Comparison of ENCODE assay signal across 1 cellular context in genomic region chr17:7932483-7932891, GRCh38.
A peak's percentile ranks its signal among the peaks of the same experiment; 100 is the strongest.
TF ChIP-seq lines count a peak whose summit lies in the region.

No MANE protein-coding gene starts in this region.

TF ChIP-seq in GM12878, 131 proteins besides CTCF, POLR2A, EP300 and RAD21:
- no peak for TF ChIP-seq STAT1 (conservative IDR thresholded peaks at IDR 0.05)
- TF ChIP-seq GATAD2B (conservative IDR thresholded peaks at IDR 0.05; ENCODE audit: low read depth), result 0 out of 2 replicates have a peak, but pooled peaks have one; percentile 5
- 0 out of 2 replicates have a peak, but pooled peaks have one; percentile 1 for TF ChIP-seq YY1 (IDR thresholded peaks at IDR 0.05; ENCODE audit: low read depth, low read length)
- TF ChIP-seq E2F4 (IDR thresholded peaks at IDR 0.05; ENCODE audit: low read depth, low read length), result no peak
- 0 out of 2 replicates have a peak, but pooled peaks have one; percentile 1 for TF ChIP-seq SMC3 (IDR thresholded peaks at IDR 0.05; ENCODE audit: borderline replicate concordance, low read length)
- TF ChIP-seq RELB (IDR thresholded peaks at IDR 0.05; ENCODE audit: low read depth), result 0 out of 2 replicates have a peak, but pooled peaks have one; percentile 28
- TF ChIP-seq DPF2 (IDR thresholded peaks at IDR 0.05), result peak; percentile 79; the same call in 1 of the 2 replicates
- no peak for TF ChIP-seq PML (IDR thresholded peaks at IDR 0.05; ENCODE audit: low read length)
- TF ChIP-seq SKIL (IDR thresholded peaks at IDR 0.05; ENCODE audit: low read depth, poor library complexity, severe bottlenecking), result peak; percentile 12
